Comparison of ENCODE assay signal across 10 cellular contexts in genomic region chr11:62559204-62559603, GRCh38. TPM values are rescaled to one million over a fixed set of nuclear protein-coding genes. Genes with fewer than 3 reads are reported as not detected.
DNase-seq lines count a peak whose midpoint lies in the region; ATAC-seq and TF ChIP-seq lines count a peak whose summit lies in the region.
"Had no signal": no experiment of that assay in that cellular context is flagged by ENCODE, and none has a peak within 500 bp of the region (broad histone marks: within the 10 kb centered on the region; RNA-seq: fewer than 3 reads in every experiment).

No MANE protein-coding gene starts in this region.

- DNase-seq in central memory CD8-positive, alpha-beta T cell (ENCODE audit: low spot score in 2 of 2) = no peak
- DNase-seq in progenitor cell of endocrine pancreas (ENCODE audit: low spot score, unreplicated experiment) (no peak), adrenal gland (no peak), globus pallidus (ENCODE audit: low spot score) (no peak), occipital lobe (lab: John Stamatoyannopoulos, UW) (no peak), BE2C (no peak)
- DNase-seq: stimulated activated CD4-positive, alpha-beta T cell treated with anti-CD3 and anti-CD28 coated beads, Interleukin-12 subunit alpha, Interleukin-12 subunit beta, amount 100 ng/mL, for 4 hours had no signal

- H3K4me2 ChIP-seq in BLaER1 treated with 17β-estradiol and CSF1 and Interleukin-3, amounts not matched to agents 10 nM and 100 nM = peak overlapping the region in 8 of 11 experiments; percentile 84 to 96 (median 90); a peak in 15 of 22 replicates

- H3K27me3 Mint-ChIP-seq in central memory CD8-positive, alpha-beta T cell = no peaks in the 10 kb centered on the region
- H3K27me3 Mint-ChIP-seq in progenitor cell of endocrine pancreas = no peaks in the 10 kb centered on the region

- H4K20me1 ChIP-seq in BLaER1 treated with 17β-estradiol and CSF1 and Interleukin-3, amounts not matched to agents 10 nM and 100 nM = peaks cover 17 to 100% (median 69%) of the 10 kb centered on the region in 11 experiments; a peak in 21 of 22 replicates

- H3K36me3 ChIP-seq in BLaER1 treated with 17β-estradiol and CSF1 and Interleukin-3, amounts not matched to agents 10 nM and 100 nM = peaks cover 59 to 85% (median 71%) of the 10 kb centered on the region in 11 experiments
- H3K36me3 ChIP-seq in KOPT-K1 (ENCODE audit: insufficient read depth, low read length) = peaks cover 74% of the 10 kb centered on the region
- H3K36me3 ChIP-seq in adrenal gland (replicated peaks in 1 of 2) = peaks cover 0 to 52% of the 10 kb centered on the region in 2 donors
- peaks cover 53% of the 10 kb centered on the region for H3K36me3 ChIP-seq in BE2C

- no peak for TF ChIP-seq CTCF in progenitor cell of endocrine pancreas (IDR thresholded peaks at IDR 0.05; ENCODE audit: unreplicated experiment)
- TF ChIP-seq CTCF in adrenal gland (IDR thresholded peaks at IDR 0.05) = no peak
- TF ChIP-seq CTCF in BE2C (IDR thresholded peaks at IDR 0.05; ENCODE audit: low read depth, low read length) = no peak

- intact Hi-C loops in adrenal gland (cut with DNase I) = no loop called here

- H3K27me3 ChIP-seq in BLaER1 treated with 17β-estradiol and CSF1 and Interleukin-3, amounts not matched to agents 10 nM and 100 nM = no peaks in the 10 kb centered on the region
- H3K27me3 ChIP-seq in adrenal gland (no peaks in the 10 kb centered on the region), BE2C (no peaks in the 10 kb centered on the region)

- TF ChIP-seq POLR2A in adrenal gland (IDR thresholded peaks at IDR 0.05) = no peak

- H3K36me3 Mint-ChIP-seq in central memory CD8-positive, alpha-beta T cell (ENCODE audit: insufficient read depth) = peaks cover 60% of the 10 kb centered on the region
- H3K36me3 Mint-ChIP-seq in progenitor cell of endocrine pancreas (ENCODE audit: insufficient read depth) = peaks cover 33% of the 10 kb centered on the region

- no peaks in the 10 kb centered on the region for H3K9me3 Mint-ChIP-seq in central memory CD8-positive, alpha-beta T cell
- H3K9me3 Mint-ChIP-seq in progenitor cell of endocrine pancreas (ENCODE audit: low read depth) = no peaks in the 10 kb centered on the region

- H3K4me3 ChIP-seq in BLaER1 treated with 17β-estradiol and CSF1 and Interleukin-3, amounts not matched to agents 10 nM and 100 nM = no peak overlapping the region
- no peak overlapping the region for H3K4me3 ChIP-seq in adrenal gland
- H3K4me3 ChIP-seq in BE2C (ENCODE audit: low read depth, low read length) = no peak overlapping the region

- peak overlapping the region; percentile 78 for H3K4me3 Mint-ChIP-seq in central memory CD8-positive, alpha-beta T cell
- H3K4me3 Mint-ChIP-seq in progenitor cell of endocrine pancreas (ENCODE audit: low read depth) = no peak overlapping the region

- H3K9me3 ChIP-seq in BLaER1 treated with 17β-estradiol and CSF1 and Interleukin-3, amounts not matched to agents 10 nM and 100 nM (replicated peaks in 1 of 11) = no peaks in the 10 kb centered on the region
- no peaks in the 10 kb centered on the region for H3K9me3 ChIP-seq in KOPT-K1 (ENCODE audit: insufficient read depth, low read length, poor library complexity, severe bottlenecking)
- H3K9me3 ChIP-seq in adrenal gland (replicated peaks in 1 of 3) = no peaks in the 10 kb centered on the region
- H3K9me3 ChIP-seq in BE2C = no peaks in the 10 kb centered on the region

- peak overlapping the region in 5 of 11 experiments; percentile 0 to 97 (median 88); a peak in 4 of 22 replicates for H3K27ac ChIP-seq in BLaER1 treated with 17β-estradiol and CSF1 and Interleukin-3, amounts not matched to agents 10 nM and 100 nM
- H3K27ac ChIP-seq in KOPT-K1 (ENCODE audit: low read depth, low read length, poor library complexity, severe bottlenecking) (peak overlapping the region; percentile 22), adrenal gland (peak overlapping the region in 1 of 5 donors; percentile 67)

- peak overlapping the region in 6 of 11 experiments; percentile 8 to 67 (median 42); a peak in 9 of 22 replicates for H3K9ac ChIP-seq in BLaER1 treated with 17β-estradiol and CSF1 and Interleukin-3, amounts not matched to agents 10 nM and 100 nM

- ATAC-seq in central memory CD8-positive, alpha-beta T cell (replicated peaks; ENCODE audit: extremely low read depth, poor library complexity, severe bottlenecking) = no peak
- ATAC-seq: left ventricle myocardium superior had no signal

- peaks cover 72% of the 10 kb centered on the region for H3K4me1 Mint-ChIP-seq in central memory CD8-positive, alpha-beta T cell
- H3K4me1 Mint-ChIP-seq in progenitor cell of endocrine pancreas (ENCODE audit: low read depth) = peaks cover 37% of the 10 kb centered on the region

- WGBS in adrenal gland, 4 donors = 83 to 87% (median 84%) methylated on average over 8 of the region's 8 CpGs

- peak overlapping the region; percentile 97 for H3K27ac Mint-ChIP-seq in central memory CD8-positive, alpha-beta T cell (ENCODE audit: low read depth)
- H3K27ac Mint-ChIP-seq in progenitor cell of endocrine pancreas = peak overlapping the region; percentile 20

- H3K4me1 ChIP-seq in BLaER1 treated with 17β-estradiol and CSF1 and Interleukin-3, amounts not matched to agents 10 nM and 100 nM = peaks cover 51 to 89% (median 65%) of the 10 kb centered on the region in 10 experiments
- H3K4me1 ChIP-seq in adrenal gland (replicated peaks in 1 of 2) = peaks cover 21 to 45% of the 10 kb centered on the region in 2 donors
- H3K4me1 ChIP-seq in BE2C = peaks cover 18% of the 10 kb centered on the region

RNA-seq across cellular contexts. Expression of gene AHNAK, which starts 12.6 kb away (rescaled TPM):
- total RNA-seq in progenitor cell of endocrine pancreas (27.2 and 39.8 TPM in 2 replicates), adrenal gland (100 to 1,000 TPM; 121 to 307 (median 204) TPM), occipital lobe (18.6 TPM)
- polyA plus RNA-seq in adrenal gland = 10 to 100 TPM; 32.0 to 35.4 (median 32.7) TPM
- polyA plus RNA-seq in BE2C (2012; ENCODE audit: insufficient read depth, insufficient read length, low read depth) = 7.4 TPM

RNA-seq across cellular contexts. Expression of gene EEF1G, which starts 14.5 kb away (rescaled TPM):
- total RNA-seq in progenitor cell of endocrine pancreas (1,931 and 1,938 TPM in 2 replicates), adrenal gland (1,000 to 10,000 TPM in 6 of 8 donors, 100 to 1,000 TPM in 2; 943 to 1,585 (median 1,183) TPM), occipital lobe (1,633 TPM)
- polyA plus RNA-seq in adrenal gland = 1,000 to 10,000 TPM in 1 of 3 donors, 100 to 1,000 TPM in 2; 646 to 1,257 (median 934) TPM
- polyA plus RNA-seq in BE2C (2012; ENCODE audit: insufficient read depth, insufficient read length, low read depth) = 578 TPM

RNA-seq across cellular contexts. Expression of gene TUT1, which starts 32.1 kb away (rescaled TPM):
- 23.1 and 26.0 TPM in 2 replicates for total RNA-seq in progenitor cell of endocrine pancreas
- total RNA-seq in adrenal gland = 10 to 100 TPM in 7 of 8 donors, 1 to 10 TPM in 1; 7.0 to 32.4 (median 15.5) TPM
- polyA plus RNA-seq in adrenal gland = 10 to 100 TPM in 2 of 3 donors, 1 to 10 TPM in 1; 9.4 to 67.6 (median 34.0) TPM
- 4.5 TPM for total RNA-seq in occipital lobe
- polyA plus RNA-seq in BE2C (2012; ENCODE audit: insufficient read depth, insufficient read length, low read depth) = 61.8 TPM

RNA-seq across cellular contexts. Expression of gene MTA2, which starts 42.5 kb away (rescaled TPM):
- total RNA-seq in progenitor cell of endocrine pancreas (134 and 140 TPM in 2 replicates), adrenal gland (10 to 100 TPM; 66.9 to 97.3 (median 74.3) TPM), occipital lobe (129 TPM)
- polyA plus RNA-seq in adrenal gland = 10 to 100 TPM; 66.5 to 82.4 (median 73.5) TPM
- polyA plus RNA-seq in BE2C (2012; ENCODE audit: insufficient read depth, insufficient read length, low read depth) = 83.3 TPM

RNA-seq across cellular contexts. Expression of gene EML3, which starts 53.4 kb away (rescaled TPM):
- 42.7 and 47.0 TPM in 2 replicates for total RNA-seq in progenitor cell of endocrine pancreas
- 10 to 100 TPM; 14.2 to 97.9 (median 36.3) TPM for total RNA-seq in adrenal gland
- 100 to 1,000 TPM in 2 of 3 donors, 1 to 10 TPM in 1; 9.7 to 198 (median 139) TPM for polyA plus RNA-seq in adrenal gland
- 4.5 TPM for total RNA-seq in occipital lobe
- 33.4 TPM for polyA plus RNA-seq in BE2C (2012; ENCODE audit: insufficient read depth, insufficient read length, low read depth)
